Comparison of ENCODE assay signal across 8 cellular contexts in the genomic region with DNA sequence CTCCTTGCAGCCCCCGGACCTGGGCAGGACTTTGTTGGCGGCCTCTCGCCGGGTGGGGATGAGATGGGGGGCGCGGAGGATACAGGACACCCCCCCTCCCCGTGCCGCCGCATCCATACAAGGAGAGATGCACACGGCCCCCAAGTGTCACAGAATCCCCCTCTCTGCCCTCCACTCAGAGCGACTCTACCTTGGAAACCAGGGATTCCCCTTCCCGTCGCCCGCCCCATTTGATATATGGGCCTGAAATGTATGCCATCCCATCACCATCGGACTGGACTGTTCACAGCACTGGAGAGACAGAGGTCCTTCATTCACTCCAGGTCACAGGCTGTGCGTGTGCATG. TPM values are rescaled to one million over a fixed set of nuclear protein-coding genes. Genes with fewer than 3 reads are reported as not detected.
DNase-seq lines count a peak whose midpoint lies in the region; ATAC-seq and TF ChIP-seq lines count a peak whose summit lies in the region.

No MANE protein-coding gene starts in this region.

- ATAC-seq in HG02840 (IDR thresholded peaks at IDR 0.05; ENCODE audit: low FRiP score, unreplicated experiment) (peak; percentile 11), HG03095 (IDR thresholded peaks at IDR 0.05; ENCODE audit: unreplicated experiment) (no peak), HG02884 (IDR thresholded peaks at IDR 0.05; ENCODE audit: unreplicated experiment) (no peak)

- peaks cover 16% of the 10 kb centered on the region for H3K4me1 ChIP-seq in CD4-positive, alpha-beta memory T cell (ENCODE audit: insufficient read depth, low read length)
- H3K4me1 ChIP-seq in ascending aorta (peaks cover 0 to 3% of the 10 kb centered on the region in 2 donors), testis (no peaks in the 10 kb centered on the region)

- peaks cover 0 to 1% (median 0%) of the 10 kb centered on the region in 8 donors for H3K9me3 Mint-ChIP-seq in CD4-positive, alpha-beta memory T cell

- CTCF ChIA-PET in CD4-positive, alpha-beta memory T cell (lab: Charles Lee; ENCODE audit: partially characterized antibody): interaction anchor here (0.5 kb wide), 1 partner anchor 1364 kb away, joined by 3 read pairs; no protein-coding TSS in a partner anchor

- TF ChIP-seq CTCF in ascending aorta (IDR thresholded peaks at IDR 0.05) (no peak), kidney epithelial cell (IDR thresholded peaks at IDR 0.05; ENCODE audit: insufficient read depth, low read length, poor library complexity, severe bottlenecking) (no peak), testis (IDR thresholded peaks at IDR 0.05) (no peak)

- WGBS in testis, 2 donors: 0% methylated on average over 11 of the region's 16 CpGs; no CpG with 5 or more reads in 1 of the 2 donors

- peak overlapping the region; percentile 78 for H3K27ac ChIP-seq in CD4-positive, alpha-beta memory T cell (ENCODE audit: low read depth, low read length)
- H3K27ac ChIP-seq in ascending aorta (peak overlapping the region; percentile 51 to 72), testis (peak overlapping the region in 1 of 2 donors; percentile 59)

- intact Hi-C loops in CD4-positive, alpha-beta memory T cell (cut with micrococcal nuclease): no loop called here
- intact Hi-C loops in ascending aorta (cut with DNase I): loop anchor here (2.0 kb wide), 2 partner anchors 32 to 66 kb away; a partner anchor contains a TSS
- intact Hi-C loops in testis (cut with DNase I; ENCODE audit: low total_unique reads): no loop called here

- H3K4me1 Mint-ChIP-seq in CD4-positive, alpha-beta memory T cell: peaks cover 10 to 23% (median 12%) of the 10 kb centered on the region in 4 donors

- H3K36me3 ChIP-seq in CD4-positive, alpha-beta memory T cell (ENCODE audit: insufficient read depth, low read length): no peaks in the 10 kb centered on the region
- no peaks in the 10 kb centered on the region for H3K36me3 ChIP-seq in ascending aorta
- no peaks in the 10 kb centered on the region for H3K36me3 ChIP-seq in kidney epithelial cell (ENCODE audit: control insufficient read depth, insufficient read depth, low read length)
- no peaks in the 10 kb centered on the region for H3K36me3 ChIP-seq in testis (ENCODE audit: low read depth, missing control alignments)

- no peaks in the 10 kb centered on the region for H3K27me3 ChIP-seq in CD4-positive, alpha-beta memory T cell (ENCODE audit: insufficient read depth, low read length)
- H3K27me3 ChIP-seq in ascending aorta (no peaks in the 10 kb centered on the region), kidney epithelial cell (ENCODE audit: control insufficient read depth, insufficient read depth, low read length) (no peaks in the 10 kb centered on the region), testis (no peaks in the 10 kb centered on the region)

- no peak for TF ChIP-seq POLR2A in testis (IDR thresholded peaks at IDR 0.05)

- DNase-seq in CD4-positive, alpha-beta memory T cell: peak in 1 of 5 donors; percentile 56
- no peak for DNase-seq in ascending aorta (ENCODE audit: low spot score in 2 of 2)
- DNase-seq in kidney epithelial cell (ENCODE audit: low read depth): no peak
- DNase-seq in testis: no peak
- DNase-seq in NCI-H446 (lab: John Stamatoyannopoulos, UW): no peak

- H3K4me3 Mint-ChIP-seq in CD4-positive, alpha-beta memory T cell: peak overlapping the region; percentile 82 to 91 (median 88)

- H3K27me3 Mint-ChIP-seq in CD4-positive, alpha-beta memory T cell: no peaks in the 10 kb centered on the region

- POLR2A ChIA-PET in CD4-positive, alpha-beta memory T cell (lab: Charles Lee; ENCODE audit: partially characterized antibody): interaction anchor here (0.7 to 3.1 kb wide), 5 partner anchors 12 to 65 kb away, joined by 3 to 19 read pairs (median 10); a partner anchor contains a TSS

- peaks cover 0 to 12% of the 10 kb centered on the region in 2 donors for H3K36me3 Mint-ChIP-seq in CD4-positive, alpha-beta memory T cell

- H3K27ac Mint-ChIP-seq in CD4-positive, alpha-beta memory T cell: peak overlapping the region; percentile 61 to 96 (median 91)

- H3K4me3 ChIP-seq in CD4-positive, alpha-beta memory T cell (ENCODE audit: low read length in 2 of 2): peak overlapping the region; percentile 36 to 64
- H3K4me3 ChIP-seq in ascending aorta (peak overlapping the region; percentile 63 to 69), kidney epithelial cell (ENCODE audit: low read depth, low read length) (peak overlapping the region; percentile 79), testis (peak overlapping the region; percentile 64 to 76)

- H3K9me3 ChIP-seq in CD4-positive, alpha-beta memory T cell (ENCODE audit: control insufficient read depth in 1 of 2, low read length in 2 of 2): no peaks in the 10 kb centered on the region
- H3K9me3 ChIP-seq in ascending aorta (no peaks in the 10 kb centered on the region), testis (no peaks in the 10 kb centered on the region)

RNA-seq across cellular contexts. Expression of a gene that starts 0.4 kb away (rescaled TPM):
- 10 to 100 TPM; 15.3 to 15.4 TPM for total RNA-seq in CD4-positive, alpha-beta memory T cell
- 10 to 100 TPM; 10.6 to 13.8 TPM for polyA plus RNA-seq in CD4-positive, alpha-beta memory T cell
- total RNA-seq in ascending aorta: 6.2 TPM
- 12.7 and 14.5 TPM in 2 replicates for total RNA-seq in kidney epithelial cell
- total RNA-seq in testis: 100 to 1,000 TPM in 1 of 2 donors, 10 to 100 TPM in 1; 58.7 to 110 TPM
- 25.0 TPM for polyA plus RNA-seq in testis (ENCODE audit: insufficient read depth, low read depth, low replicate concordance)

RNA-seq across cellular contexts. Expression of a gene that starts 12.4 kb away (rescaled TPM):
- total RNA-seq in CD4-positive, alpha-beta memory T cell: 10 to 100 TPM; 32.1 to 35.9 TPM
- 100 to 1,000 TPM in 1 of 2 donors, 10 to 100 TPM in 1; 80.5 to 130 TPM for polyA plus RNA-seq in CD4-positive, alpha-beta memory T cell
- total RNA-seq in ascending aorta (76.2 TPM), kidney epithelial cell (40.2 and 72.5 TPM in 2 replicates), testis (10 to 100 TPM; 30.4 to 61.0 TPM)
- polyA plus RNA-seq in testis (ENCODE audit: insufficient read depth, low read depth, low replicate concordance): 48.8 TPM

RNA-seq across cellular contexts. Expression of a gene that starts 30.3 kb away (rescaled TPM):
- 10 to 100 TPM; 22.8 to 24.5 TPM for total RNA-seq in CD4-positive, alpha-beta memory T cell
- polyA plus RNA-seq in CD4-positive, alpha-beta memory T cell: 10 to 100 TPM; 18.6 to 21.1 TPM
- total RNA-seq in ascending aorta (8.2 TPM), kidney epithelial cell (6.6 and 10.4 TPM in 2 replicates), testis (10 to 100 TPM; 27.3 to 36.1 TPM)
- polyA plus RNA-seq in testis (ENCODE audit: insufficient read depth, low read depth, low replicate concordance): 19.3 TPM

RNA-seq across cellular contexts. Expression of a gene that starts 33.2 kb away (rescaled TPM):
- 10 to 100 TPM; 48.1 to 54.1 TPM for total RNA-seq in CD4-positive, alpha-beta memory T cell
- polyA plus RNA-seq in CD4-positive, alpha-beta memory T cell: 10 to 100 TPM; 69.4 to 92.2 TPM
- total RNA-seq in ascending aorta (159 TPM), kidney epithelial cell (80.3 and 91.4 TPM in 2 replicates), testis (10 to 100 TPM; 46.4 to 50.9 TPM)
- 38.0 TPM for polyA plus RNA-seq in testis (ENCODE audit: insufficient read depth, low read depth, low replicate concordance)

RNA-seq across cellular contexts. Expression of a gene that starts 39.2 kb away (rescaled TPM):
- 10 to 100 TPM; 18.4 to 22.2 TPM for total RNA-seq in CD4-positive, alpha-beta memory T cell
- 10 to 100 TPM; 20.1 to 34.0 TPM for polyA plus RNA-seq in CD4-positive, alpha-beta memory T cell
- total RNA-seq in ascending aorta (39.6 TPM), kidney epithelial cell (28.3 and 32.8 TPM in 2 replicates), testis (1 to 10 TPM; 2.5 to 4.2 TPM)
- polyA plus RNA-seq in testis (ENCODE audit: insufficient read depth, low read depth, low replicate concordance): 3.5 TPM
